In the genomic region with DNA sequence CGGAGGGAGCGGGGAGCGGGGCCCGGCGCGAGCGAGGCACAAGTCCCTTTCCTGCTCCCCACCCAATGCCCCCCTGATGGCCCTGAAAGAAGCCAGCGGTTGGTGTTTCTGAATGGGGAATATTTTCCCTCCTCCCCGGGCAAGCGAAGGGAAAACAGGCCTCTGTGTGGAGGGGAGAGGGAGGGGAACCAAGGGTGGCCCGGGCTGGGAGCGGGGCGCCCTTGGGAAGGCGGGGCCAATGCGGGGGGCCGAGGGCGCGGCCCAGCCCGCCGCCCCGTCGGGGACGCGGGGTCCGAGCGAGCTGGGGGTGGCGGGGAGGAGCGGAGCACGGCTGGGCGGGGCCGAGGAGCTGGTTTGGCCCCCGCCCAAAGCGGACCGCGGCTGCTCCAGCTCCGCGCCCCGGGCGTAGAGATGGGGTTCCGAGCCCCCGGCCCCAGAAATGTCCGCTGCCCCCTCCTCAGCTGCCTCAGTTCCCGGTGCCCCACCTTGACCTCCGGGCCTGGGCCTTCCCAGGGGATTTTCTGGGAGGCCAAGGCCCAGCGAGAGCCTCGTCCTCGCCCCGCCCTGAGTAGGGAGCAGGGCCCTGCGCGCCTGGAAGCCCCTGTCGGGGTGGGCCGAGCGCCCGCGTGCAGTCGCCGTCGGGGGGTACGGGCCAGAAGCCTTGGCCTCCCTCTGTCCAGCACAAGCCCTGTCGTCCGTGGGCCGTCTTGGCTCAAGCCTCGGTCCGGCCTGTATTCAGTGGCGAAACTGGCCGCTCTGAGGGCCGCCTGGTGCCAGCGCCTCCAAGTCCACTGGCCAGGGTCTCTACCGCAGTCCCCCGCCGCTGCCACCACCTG, we compare ENCODE assay signal across 8 cellular contexts. TPM values are rescaled to one million over a fixed set of nuclear protein-coding genes. Genes with fewer than 3 reads are reported as not detected.
DNase-seq lines count a peak whose midpoint lies in the region; ATAC-seq, FAIRE-seq and TF ChIP-seq lines count a peak whose summit lies in the region.

No MANE protein-coding gene starts in this region.

- peaks cover 29% of the 10 kb centered on the region for H3K4me1 ChIP-seq in CD8-positive, alpha-beta memory T cell (ENCODE audit: insufficient read depth, low read length)

- POLR2A ChIA-PET in CD8-positive, alpha-beta memory T cell (lab: Charles Lee) = interaction anchor here (1.0 to 8.5 kb wide), 3 partner anchors 12 to 84 kb away, joined by 3 to 327 read pairs (median 3); partner anchors contain the start of gene HEXIM2

- H3K27ac ChIP-seq in CD8-positive, alpha-beta memory T cell (ENCODE audit: low read depth, low read length) = peak overlapping the region; percentile 57

- peaks cover 43 to 60% (median 47%) of the 10 kb centered on the region in 3 donors for H3K4me1 Mint-ChIP-seq in CD8-positive, alpha-beta memory T cell
- H3K4me1 Mint-ChIP-seq in T-helper 17 cell = peaks cover 31% of the 10 kb centered on the region

- no peaks in the 10 kb centered on the region for H3K36me3 ChIP-seq in CD8-positive, alpha-beta memory T cell (ENCODE audit: insufficient read depth, low read length)

- peaks cover 0 to 11% of the 10 kb centered on the region in 2 donors for H3K27me3 Mint-ChIP-seq in CD8-positive, alpha-beta memory T cell
- H3K27me3 Mint-ChIP-seq in T-helper 17 cell = peaks cover 5% of the 10 kb centered on the region

- peak overlapping the region in 4 of 8 donors; percentile 8 to 99 (median 64) for H3K27ac Mint-ChIP-seq in CD8-positive, alpha-beta memory T cell
- peak overlapping the region; percentile 21 for H3K27ac Mint-ChIP-seq in T-helper 17 cell

- TF ChIP-seq CTCF in fibroblast of pulmonary artery (IDR thresholded peaks at IDR 0.05; ENCODE audit: low read length, missing control alignments) (no peak), omental fat pad (IDR thresholded peaks at IDR 0.05) (no peak)

- peak overlapping the region; percentile 28 for H3K4me3 ChIP-seq in CD8-positive, alpha-beta memory T cell (ENCODE audit: low read length)
- H3K4me3 ChIP-seq in fibroblast of pulmonary artery (replicated peaks; ENCODE audit: low read depth, low read length) = peak overlapping the region; percentile 23

- peak overlapping the region; percentile 44 to 74 (median 51) for H3K4me3 Mint-ChIP-seq in CD8-positive, alpha-beta memory T cell
- H3K4me3 Mint-ChIP-seq in T-helper 17 cell = peak overlapping the region; percentile 72

- TF ChIP-seq POLR2A in H54 (IDR thresholded peaks at IDR 0.05; ENCODE audit: low read depth, low read length) = no peak

- no peak for DNase-seq in CD8-positive, alpha-beta memory T cell
- DNase-seq in T-helper 17 cell (peak in 1 of 3 donors; percentile 17), fibroblast of pulmonary artery (ENCODE audit: low read depth) (no peak), omental fat pad (ENCODE audit: low spot score) (no peak), EL (no peak), OCI-M2 (lab: John Stamatoyannopoulos, UW; ENCODE audit: unreplicated experiment) (no peak), H54 (ENCODE audit: insufficient read length, low spot score) (no peak)

- CTCF ChIA-PET in CD8-positive, alpha-beta memory T cell (lab: Charles Lee) = interaction anchor here (0.8 to 13.2 kb wide), 4 partner anchors 8 to 74 kb away, joined by 3 to 315 read pairs (median 5); partner anchors contain the start of genes ACBD4 and PLCD3

- ATAC-seq in T-helper 17 cell = no peak
- ATAC-seq in omental fat pad (ENCODE audit: low FRiP score) = peak; percentile 10
- no peak for ATAC-seq in HG03045 (IDR thresholded peaks at IDR 0.05; ENCODE audit: unreplicated experiment)

- peaks cover 0 to 19% (median 0%) of the 10 kb centered on the region in 3 donors for H3K36me3 Mint-ChIP-seq in CD8-positive, alpha-beta memory T cell
- peaks cover 4% of the 10 kb centered on the region for H3K36me3 Mint-ChIP-seq in T-helper 17 cell (ENCODE audit: low read depth)

- peaks cover 0 to 3% (median 0%) of the 10 kb centered on the region in 5 donors for H3K9me3 Mint-ChIP-seq in CD8-positive, alpha-beta memory T cell

- H3K9me3 ChIP-seq in CD8-positive, alpha-beta memory T cell (ENCODE audit: low read length) = no peaks in the 10 kb centered on the region
- H3K9me3 ChIP-seq in T-helper 17 cell (ENCODE audit: control insufficient read depth, low read length, poor library complexity, severe bottlenecking) = no peaks in the 10 kb centered on the region

- no peak for FAIRE-seq in H54 (lab: Jason Lieb, UNC)

- no peaks in the 10 kb centered on the region for H3K27me3 ChIP-seq in CD8-positive, alpha-beta memory T cell (ENCODE audit: insufficient read depth, low read length, poor library complexity, severe bottlenecking)

RNA-seq across cellular contexts. Expression of gene HEXIM1, which starts 3.9 kb away (rescaled TPM):
- 10 to 100 TPM; 48.3 to 51.1 TPM for total RNA-seq in CD8-positive, alpha-beta memory T cell
- polyA plus RNA-seq in CD8-positive, alpha-beta memory T cell = 5.6 TPM
- total RNA-seq in T-helper 17 cell (10 to 100 TPM; 52.4 to 71.8 TPM), omental fat pad (10 to 100 TPM; 21.9 to 31.0 (median 24.3) TPM)

RNA-seq across cellular contexts. Expression of gene ACBD4, which starts 8.9 kb away (rescaled TPM):
- total RNA-seq in CD8-positive, alpha-beta memory T cell = 1 to 10 TPM; 8.8 to 9.7 TPM
- 15.0 TPM for polyA plus RNA-seq in CD8-positive, alpha-beta memory T cell
- 10 to 100 TPM; 13.6 to 18.9 TPM for total RNA-seq in T-helper 17 cell
- total RNA-seq in omental fat pad = 10 to 100 TPM in 2 of 4 donors, 1 to 10 TPM in 2; 6.4 to 23.2 (median 8.5) TPM

RNA-seq across cellular contexts. Expression of gene PLCD3, which starts 12.1 kb away (rescaled TPM):
- total RNA-seq in CD8-positive, alpha-beta memory T cell = 1 to 10 TPM; 5.5 to 7.2 TPM
- 1.1 TPM for polyA plus RNA-seq in CD8-positive, alpha-beta memory T cell
- total RNA-seq in T-helper 17 cell = 1 to 10 TPM; 3.7 to 5.0 TPM
- 10 to 100 TPM; 35.4 to 68.4 (median 44.2) TPM for total RNA-seq in omental fat pad

RNA-seq across cellular contexts. Expression of gene HEXIM2, which starts 17.3 kb away (rescaled TPM):
- 1 to 10 TPM; 7.7 to 9.3 TPM for total RNA-seq in CD8-positive, alpha-beta memory T cell
- polyA plus RNA-seq in CD8-positive, alpha-beta memory T cell = 4.0 TPM
- total RNA-seq in T-helper 17 cell (10 to 100 TPM in 1 of 2 donors, 1 to 10 TPM in 1; 1.5 to 12.3 TPM), omental fat pad (1 to 10 TPM; 1.4 to 9.3 (median 3.9) TPM)

Comparison
In these comparisons a context has a peak if more than half of its experiments do, and no peak if none do; other contexts are left out.
1. RNA of gene PLCD3, which starts 12.1 kb away (total RNA-seq): 35.4 to 68.4 TPM in omental fat pad; 5.5 to 7.2 TPM in CD8-positive, alpha-beta memory T cell and 3.7 to 5.0 TPM in T-helper 17 cell; every median in the first group is over 4 times any median in the second.